13 cellular contexts compared by ENCODE assay signal in genomic region chr14:99570542-99571302, GRCh38. TPM values are rescaled to one million over a fixed set of nuclear protein-coding genes. Genes with fewer than 3 reads are reported as not detected.
A peak's percentile ranks its signal among the peaks of the same experiment; 100 is the strongest.
DNase-seq lines count a peak whose midpoint lies in the region; ATAC-seq and TF ChIP-seq lines count a peak whose summit lies in the region.
"Had no signal": no experiment of that assay in that cellular context is flagged by ENCODE, and none has a peak within 500 bp of the region (broad histone marks: within the 10 kb centered on the region; RNA-seq: fewer than 3 reads in every experiment).

No MANE protein-coding gene starts in this region.

- no peaks in the 10 kb centered on the region for H3K27me3 Mint-ChIP-seq in endodermal cell (ENCODE audit: insufficient read depth)

- no peak for TF ChIP-seq CTCF in heart right ventricle (IDR thresholded peaks at IDR 0.05)
- no peak for TF ChIP-seq CTCF in endodermal cell (conservative IDR thresholded peaks at IDR 0.05)
- no peak for TF ChIP-seq CTCF in neural cell (IDR thresholded peaks at IDR 0.05; ENCODE audit: poor library complexity, severe bottlenecking)
- no peak for TF ChIP-seq CTCF in vagina (IDR thresholded peaks at IDR 0.05)
- no peak for TF ChIP-seq CTCF in SK-N-SH (IDR thresholded peaks at IDR 0.05)

- no peaks in the 10 kb centered on the region for H3K9me3 Mint-ChIP-seq in endodermal cell

- no peaks in the 10 kb centered on the region for H3F3A ChIP-seq in neural cell (ENCODE audit: insufficient read depth, low read length, poor library complexity, severe bottlenecking)
- peaks cover 10% of the 10 kb centered on the region for H3F3A ChIP-seq in SK-N-SH (replicated peaks; ENCODE audit: insufficient read depth)

- H4K20me1 ChIP-seq in neural cell (ENCODE audit: insufficient read depth) (no peaks in the 10 kb centered on the region), SK-N-SH (ENCODE audit: insufficient read depth) (peaks cover 55% of the 10 kb centered on the region)

- H3K27me3 ChIP-seq in heart right ventricle (no peaks in the 10 kb centered on the region), endodermal cell (ENCODE audit: control insufficient read depth, insufficient read depth, low read length, poor library complexity, severe bottlenecking) (no peaks in the 10 kb centered on the region), neural cell (ENCODE audit: insufficient read depth, low read depth, low read length) (no peaks in the 10 kb centered on the region), vagina (no peaks in the 10 kb centered on the region), SK-N-SH (ENCODE audit: insufficient read depth) (no peaks in the 10 kb centered on the region)

- TF ChIP-seq EP300 in neural cell (conservative IDR thresholded peaks at IDR 0.05; ENCODE audit: poor library complexity, severe bottlenecking) (no peak), SK-N-SH (IDR thresholded peaks at IDR 0.05; ENCODE audit: borderline replicate concordance in 1 of 2, low read depth in 1 of 2, low read length in 1 of 2) (no peak)

- peak overlapping the region; percentile 14 for H3K4me3 Mint-ChIP-seq in endodermal cell

- H3K9ac ChIP-seq in endodermal cell (ENCODE audit: extremely low read depth, low read length, poor library complexity, severe bottlenecking): peak overlapping the region; percentile 55
- peak overlapping the region; percentile 38 for H3K9ac ChIP-seq in neural cell (ENCODE audit: low read length)
- no peak overlapping the region for H3K9ac ChIP-seq in SK-N-SH

- H3K4me2 ChIP-seq in neural cell (ENCODE audit: low read length): no peak overlapping the region
- no peak overlapping the region for H3K4me2 ChIP-seq in SK-N-SH

- no peaks in the 10 kb centered on the region for H3K9me2 ChIP-seq in neural cell (ENCODE audit: insufficient read depth, low read length)
- no peaks in the 10 kb centered on the region for H3K9me2 ChIP-seq in SK-N-SH

- intact Hi-C loops in heart right ventricle (cut with DNase I) (no loop called here), cardiac septum (cut with DNase I) (no loop called here), vagina (cut with DNase I) (no loop called here)

- 70 to 78% methylated on average over 11 to 12 of the region's 12 CpGs for WGBS in heart right ventricle, 2 donors
- WGBS in endodermal cell (ENCODE audit: insufficient coverage in 1 of 2, insufficient read length in 1 of 2), 2 experiments: 38 to 72% methylated on average over 3 to 11 of the region's 12 CpGs
- WGBS in SK-N-SH (ENCODE audit: low lambda C conversion rate): 87% methylated on average over 10 of the region's 12 CpGs

- peak overlapping the region in 7 of 10 donors; percentile 37 to 92 (median 62) for H3K27ac ChIP-seq in heart right ventricle
- H3K27ac ChIP-seq in endodermal cell (ENCODE audit: low read depth, low read length): peak overlapping the region; percentile 86
- no peak overlapping the region for H3K27ac ChIP-seq in neural cell (ENCODE audit: low read length)
- peak overlapping the region; percentile 63 for H3K27ac ChIP-seq in vagina
- peak overlapping the region in 1 of 2 experiments; percentile 95; a peak in 2 of 4 replicates for H3K27ac ChIP-seq in SK-N-SH (ENCODE audit: low read depth in 2 of 2, low read length in 1 of 2)

- peaks cover 78% of the 10 kb centered on the region for H3K4me1 Mint-ChIP-seq in endodermal cell

- TF ChIP-seq RAD21 in neural cell (conservative IDR thresholded peaks at IDR 0.05): no peak
- TF ChIP-seq RAD21 in SK-N-SH (IDR thresholded peaks at IDR 0.05; ENCODE audit: low read length): no peak

- H3K4me1 ChIP-seq in heart right ventricle (peaks cover 38 to 100% (median 95%) of the 10 kb centered on the region in 9 donors), endodermal cell (ENCODE audit: control insufficient read depth, insufficient read depth, low read length) (peaks cover 64% of the 10 kb centered on the region), vagina (peaks cover 85% of the 10 kb centered on the region), SK-N-SH (ENCODE audit: control insufficient read depth in 1 of 2, insufficient read depth in 2 of 2, low read depth in 1 of 2, low read length in 1 of 2) (peaks cover 46 to 99% of the 10 kb centered on the region in 2 experiments)

- no peak for DNase-seq in heart right ventricle
- no peak for DNase-seq in cardiac septum (ENCODE audit: low spot score)
- peak; percentile 79 for DNase-seq in endodermal cell
- no peak for DNase-seq in vagina (ENCODE audit: extremely low spot score in 2 of 2)
- no peak for DNase-seq in T-helper 2 cell
- no peak for DNase-seq in SK-N-SH
- DNase-seq: effector memory CD4-positive, alpha-beta T cell; foreskin fibroblast; NCI-H1048; NCI-H226; stimulated activated CD4-positive, alpha-beta T cell treated with anti-CD3 and anti-CD28 coated beads, Interleukin-2, amount 100 ng/mL, for 24 hours had no signal

- H3K27ac Mint-ChIP-seq in endodermal cell: peak overlapping the region; percentile 86

- no peaks in the 10 kb centered on the region for H3K36me3 Mint-ChIP-seq in endodermal cell (ENCODE audit: low read depth)

- H3K36me3 ChIP-seq in heart right ventricle (no peaks in the 10 kb centered on the region), endodermal cell (ENCODE audit: control insufficient read depth, insufficient read depth, low read length) (no peaks in the 10 kb centered on the region), neural cell (ENCODE audit: insufficient read depth, low read length) (no peaks in the 10 kb centered on the region), vagina (no peaks in the 10 kb centered on the region), SK-N-SH (replicated peaks in 1 of 2; ENCODE audit: control insufficient read depth in 1 of 2, insufficient read depth in 2 of 2, low read length in 1 of 2) (no peaks in the 10 kb centered on the region)

- no peak for ATAC-seq in heart right ventricle
- ATAC-seq in HG03159 (IDR thresholded peaks at IDR 0.05; ENCODE audit: unreplicated experiment): no peak

- TF ChIP-seq POLR2A in vagina (IDR thresholded peaks at IDR 0.05): no peak

- H3K4me3 ChIP-seq in heart right ventricle: no peak overlapping the region
- no peak overlapping the region for H3K4me3 ChIP-seq in endodermal cell (ENCODE audit: low read length)
- no peak overlapping the region for H3K4me3 ChIP-seq in neural cell (ENCODE audit: low read length)
- H3K4me3 ChIP-seq in vagina: no peak overlapping the region
- no peak overlapping the region for H3K4me3 ChIP-seq in SK-N-SH (ENCODE audit: low read depth in 2 of 2, low read length in 1 of 2)

- POLR2A ChIA-PET in SK-N-SH (lab: Yijun Ruan, JAX): no interaction called here

- H2AFZ ChIP-seq in neural cell (ENCODE audit: low read depth, low read length): no peak overlapping the region
- H2AFZ ChIP-seq in SK-N-SH (ENCODE audit: low read depth): no peak overlapping the region

- H3K9me3 ChIP-seq in heart right ventricle: no peaks in the 10 kb centered on the region
- H3K9me3 ChIP-seq in endodermal cell (ENCODE audit: control insufficient read depth, low read length): no peaks in the 10 kb centered on the region
- H3K9me3 ChIP-seq in neural cell (ENCODE audit: low read length): no peaks in the 10 kb centered on the region
- H3K9me3 ChIP-seq in vagina: no peaks in the 10 kb centered on the region
- H3K9me3 ChIP-seq in SK-N-SH: no peaks in the 10 kb centered on the region

- CTCF ChIA-PET in SK-N-SH (lab: Yijun Ruan, JAX): interaction anchor here (1.4 to 4.8 kb wide), 4 partner anchors 9 to 58 kb away, joined by 4 to 30 read pairs (median 5); no protein-coding TSS in a partner anchor

- H3K79me2 ChIP-seq in neural cell (replicated peaks; ENCODE audit: insufficient read depth, low read length) (peaks cover 13% of the 10 kb centered on the region), SK-N-SH (ENCODE audit: insufficient read depth) (peaks cover 64% of the 10 kb centered on the region)

TF ChIP-seq in SK-N-SH, 30 proteins besides CTCF, POLR2A, EP300 and RAD21 (continues in another document):
- no peak for TF ChIP-seq REST (IDR thresholded peaks at IDR 0.05; ENCODE audit: low read depth, low read length)

RNA-seq across cellular contexts. Expression of gene CCDC85C, which starts 33.3 kb away (rescaled TPM):
- 10 to 100 TPM; 28.7 to 50.2 (median 32.1) TPM for total RNA-seq in heart right ventricle
- polyA plus RNA-seq in heart right ventricle: 10 to 100 TPM in 1 of 2 donors, 1 to 10 TPM in 1; 9.0 to 23.8 TPM
- total RNA-seq in cardiac septum: 21.4 TPM
- 10 to 100 TPM; 32.8 to 45.8 TPM for total RNA-seq in endodermal cell
- polyA plus RNA-seq in endodermal cell (2013, experiment 1 of 2): 63.0 TPM
- 64.5 TPM for polyA plus RNA-seq in endodermal cell (2013, experiment 2 of 2)
- 24.8 and 25.5 TPM in 2 replicates for polyA plus RNA-seq in neural cell
- polyA minus RNA-seq in neural cell: 34.8 and 37.5 TPM in 2 replicates
- total RNA-seq in vagina: 6.9 TPM
- 9.6 and 10.6 TPM in 2 replicates for polyA plus RNA-seq in SK-N-SH (2012; rRNA removed)
- 5.3 and 8.4 TPM in 2 replicates for polyA plus RNA-seq in SK-N-SH (2012; cell fraction: cytosol; rRNA removed)
- polyA plus RNA-seq in SK-N-SH (2012; cell fraction: nucleus; rRNA removed): 12.9 and 13.1 TPM in 2 replicates
